10 cellular contexts compared by ENCODE assay signal in genomic region chr10:93667795-93668194, GRCh38. TPM values are rescaled to one million over a fixed set of nuclear protein-coding genes. Genes with fewer than 3 reads are reported as not detected.
"Had no signal": no experiment of that assay in that cellular context is flagged by ENCODE, and none has a peak within 500 bp of the region (broad histone marks: within the 10 kb centered on the region; RNA-seq: fewer than 3 reads in every experiment).

No MANE protein-coding gene starts in this region.

- H3K9ac ChIP-seq: KMS-11 had no signal

- H3K27ac ChIP-seq: HL-60, KMS-11 had no signal

- ATAC-seq: GM23338 had no signal

- DNase-seq: H9, HCEC 1CT, KBM-7 had no signal

- H2AFZ ChIP-seq: GM23338 had no signal

- FAIRE-seq: H1, H54 had no signal

- H3K4me2 ChIP-seq: GM23338, KMS-11 had no signal

- H3K4me3 ChIP-seq: GM23338 had no signal

RNA-seq across cellular contexts. Expression of gene PDE6C, which starts 55.5 kb away (rescaled TPM):
- total RNA-seq: GM23338, H1, H9, HT1080 had no signal
- polyA plus RNA-seq: H1, IgD-negative memory B cell had no signal
